In genomic region chr4:133154725-133155124, GRCh38 we compare ENCODE assay signal across 8 cellular contexts. TPM values are rescaled to one million over a fixed set of nuclear protein-coding genes. Genes with fewer than 3 reads are reported as not detected.
A peak's percentile ranks its signal among the peaks of the same experiment; 100 is the strongest.
DNase-seq lines count a peak whose midpoint lies in the region; ATAC-seq lines count a peak whose summit lies in the region.

No MANE protein-coding gene starts in this region.

- in situ Hi-C loops in ACHN (cut with HindIII; ENCODE audit: low pct_ligation_motif_present, low pct_unique_long_range_greater_than_20kb, low sequenced_read_pairs), result no loop called here

- no peaks in the 10 kb centered on the region for H3K9me3 Mint-ChIP-seq in activated CD4-positive, alpha-beta memory T cell treated with anti-CD3 and anti-CD28 coated beads, Interleukin-2, amount 10 ng/mL, durations not matched to agents 7 days and 5 days

- intact Hi-C loops in head of caudate nucleus (cut with DNase I), result no loop called here

- no peak for ATAC-seq in HG02981 (IDR thresholded peaks at IDR 0.05; ENCODE audit: unreplicated experiment)
- no peak for ATAC-seq in HG03025 (IDR thresholded peaks at IDR 0.05; ENCODE audit: low FRiP score, unreplicated experiment)

- POLR2A ChIA-PET in activated CD4-positive, alpha-beta memory T cell treated with anti-CD3 and anti-CD28 coated beads, Interleukin-2, amount 10 ng/mL, durations not matched to agents 7 days and 5 days (lab: Charles Lee), result no interaction called here

- H3K4me1 Mint-ChIP-seq in activated CD4-positive, alpha-beta memory T cell treated with anti-CD3 and anti-CD28 coated beads, Interleukin-2, amount 10 ng/mL, durations not matched to agents 7 days and 5 days, result peaks cover 5% of the 10 kb centered on the region

- DNase-seq in ACHN (peak; percentile 33), H7 (peak; percentile 23), SKM-1 (lab: John Stamatoyannopoulos, UW; ENCODE audit: unreplicated experiment) (peak; percentile 8), head of caudate nucleus (peak in 36 of 42 donors; percentile 21 to 86 (median 58))
- no peak for DNase-seq in activated CD4-positive, CD25-positive, alpha-beta regulatory T cell treated with anti-CD3 and anti-CD28 coated beads, Interleukin-2, amount 50 U/mL, for 72 hours
- DNase-seq in activated CD4-positive, alpha-beta memory T cell treated with anti-CD3 and anti-CD28 coated beads, Interleukin-2, amount 10 ng/mL, durations not matched to agents 7 days and 5 days, result no peak

- no peak overlapping the region for H3K4me3 Mint-ChIP-seq in activated CD4-positive, alpha-beta memory T cell treated with anti-CD3 and anti-CD28 coated beads, Interleukin-2, amount 10 ng/mL, durations not matched to agents 7 days and 5 days

- peaks cover 41% of the 10 kb centered on the region for H3K27me3 ChIP-seq in H7 (ENCODE audit: control insufficient read depth, insufficient read depth, low read length)

- CTCF ChIA-PET in activated CD4-positive, alpha-beta memory T cell treated with anti-CD3 and anti-CD28 coated beads, Interleukin-2, amount 10 ng/mL, durations not matched to agents 7 days and 5 days (lab: Charles Lee), result interaction anchor here (1.1 kb wide), 1 partner anchor 18 kb away, joined by 4 read pairs; no protein-coding TSS in a partner anchor

- no peak overlapping the region for H3K27ac Mint-ChIP-seq in activated CD4-positive, alpha-beta memory T cell treated with anti-CD3 and anti-CD28 coated beads, Interleukin-2, amount 10 ng/mL, durations not matched to agents 7 days and 5 days

- H3K36me3 ChIP-seq in H7 (replicated peaks; ENCODE audit: control insufficient read depth, insufficient read depth, low read length), result no peaks in the 10 kb centered on the region

- peaks cover 5% of the 10 kb centered on the region for H3K36me3 Mint-ChIP-seq in activated CD4-positive, alpha-beta memory T cell treated with anti-CD3 and anti-CD28 coated beads, Interleukin-2, amount 10 ng/mL, durations not matched to agents 7 days and 5 days (ENCODE audit: low read depth)

- H3K27me3 Mint-ChIP-seq in activated CD4-positive, alpha-beta memory T cell treated with anti-CD3 and anti-CD28 coated beads, Interleukin-2, amount 10 ng/mL, durations not matched to agents 7 days and 5 days, result peaks cover 32% of the 10 kb centered on the region

- H3K4me3 ChIP-seq in H7 (ENCODE audit: insufficient read depth, low read depth, low read length), result no peak overlapping the region; the same call in 1 of the 2 replicates

RNA-seq across cellular contexts. Expression of gene PCDH10, which starts 5.6 kb away (rescaled TPM):
- 32.2 and 41.2 TPM in 2 replicates for total RNA-seq in H7 (2014; rRNA removed; shearing (Covaris generic))
- not detected for total RNA-seq in activated CD4-positive, alpha-beta memory T cell treated with anti-CD3 and anti-CD28 coated beads, Interleukin-2, amount 10 ng/mL, durations not matched to agents 7 days and 5 days

Comparison
In these comparisons a context has a peak if more than half of its experiments do, and no peak if none do; other contexts are left out.
1. DNase-seq: peak in ACHN (single experiment), H7 (single experiment), SKM-1 (single experiment) and head of caudate nucleus (36 of 42); none in activated CD4-positive, CD25-positive, alpha-beta regulatory T cell treated with anti-CD3 and anti-CD28 coated beads, Interleukin-2, amount 50 U/mL, for 72 hours (single experiment) and activated CD4-positive, alpha-beta memory T cell treated with anti-CD3 and anti-CD28 coated beads, Interleukin-2, amount 10 ng/mL, durations not matched to agents 7 days and 5 days (single experiment).
2. RNA of gene PCDH10, which starts 5.6 kb away (total RNA-seq): 32.2 to 41.2 TPM in H7; not detected in activated CD4-positive, alpha-beta memory T cell treated with anti-CD3 and anti-CD28 coated beads, Interleukin-2, amount 10 ng/mL, durations not matched to agents 7 days and 5 days; every median in the first group is over 10 times any median in the second.